8 cellular contexts compared by ENCODE assay signal in genomic region chr12:63779498-63780481, GRCh38.
DNase-seq lines count a peak whose midpoint lies in the region; ATAC-seq and TF ChIP-seq lines count a peak whose summit lies in the region.

Gene RXYLT1, plus strand, starts transcription at chr12:63779909. Its CDS starts 52 bp downstream, at chr12:63779961.

- H3K4me3 ChIP-seq in AG09309 (ENCODE audit: control insufficient read depth, low read depth, low read length) = peak within 1 kb of the TSS; percentile 65

- TF ChIP-seq CTCF in AG09309 (IDR thresholded peaks at IDR 0.05; ENCODE audit: control insufficient read depth, insufficient read depth, low read depth, low read length, missing control alignments) = no peak

- DNase-seq in AG09309 (ENCODE audit: low read depth) = peak; percentile 16
- peak; percentile 71 for DNase-seq in NCI-H226
- peak; percentile 69 for DNase-seq in activated CD4-positive, CD25-positive, alpha-beta regulatory T cell treated with anti-CD3 and anti-CD28 coated beads, Interleukin-2, amount 50 U/mL, for 16 hours (ENCODE audit: low read depth, low spot score)
- peak; percentile 77 for DNase-seq in central memory CD4-positive, alpha-beta T cell
- peak; percentile 70 for DNase-seq in iris pigment epithelial cell (ENCODE audit: low read depth)
- peak; percentile 70 to 78 (median 76) for DNase-seq in stimulated activated CD4-positive, alpha-beta T cell treated with anti-CD3 and anti-CD28 coated beads, Interleukin-12 subunit alpha, Interleukin-12 subunit beta, amount 100 ng/mL, for 48 hours (ENCODE audit: low read depth in 2 of 3, low spot score in 1 of 3)

- ATAC-seq in GM18909 (IDR thresholded peaks at IDR 0.05; ENCODE audit: poor library complexity, unreplicated experiment) (peak; percentile 96), HG03159 (IDR thresholded peaks at IDR 0.05; ENCODE audit: unreplicated experiment) (peak; percentile 93)

Comparison
In these comparisons a context has a peak if more than half of its experiments do, and no peak if none do; other contexts are left out.
1. Peak in every context shown above with its lines: DNase-seq, ATAC-seq and H3K4me3 ChIP-seq.
2. DNase-seq: peak in every context shown above with its lines; median percentile 77 in central memory CD4-positive, alpha-beta T cell; 76 in stimulated activated CD4-positive, alpha-beta T cell treated with anti-CD3 and anti-CD28 coated beads, Interleukin-12 subunit alpha, Interleukin-12 subunit beta, amount 100 ng/mL, for 48 hours; 71 in NCI-H226; 70 in iris pigment epithelial cell; 69 in activated CD4-positive, CD25-positive, alpha-beta regulatory T cell treated with anti-CD3 and anti-CD28 coated beads, Interleukin-2, amount 50 U/mL, for 16 hours; 16 in AG09309.